Comparison of ENCODE assay signal across 14 cellular contexts in the genomic region with DNA sequence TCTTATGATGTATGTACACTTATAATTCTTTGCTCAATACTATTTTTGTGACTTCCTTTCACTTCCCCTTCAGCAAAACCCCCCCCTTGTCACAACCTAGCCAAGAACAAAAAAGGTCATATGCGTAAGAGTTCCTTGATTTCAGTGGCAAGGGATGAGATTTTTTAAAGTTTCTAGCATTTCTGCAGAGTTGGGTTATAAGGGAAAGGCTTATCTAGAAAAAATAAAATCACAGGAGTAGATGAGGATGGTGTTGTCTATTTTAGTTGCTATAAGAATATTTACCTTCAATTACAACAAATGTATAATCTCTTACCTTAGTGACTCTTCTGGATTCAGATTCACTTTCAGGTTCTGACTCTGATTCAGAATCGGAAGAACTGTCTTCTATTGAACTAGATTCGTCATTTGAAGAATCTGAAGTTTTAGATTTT.
DNase-seq lines count a peak whose midpoint lies in the region; ATAC-seq lines count a peak whose summit lies in the region.
"Had no signal": no experiment of that assay in that cellular context is flagged by ENCODE, and none has a peak within 500 bp of the region (broad histone marks: within the 10 kb centered on the region; RNA-seq: fewer than 3 reads in every experiment).

No MANE protein-coding gene starts in this region.

- ATAC-seq in GM18867 (IDR thresholded peaks at IDR 0.05; ENCODE audit: unreplicated experiment) (peak; percentile 59), GM21723 (IDR thresholded peaks at IDR 0.05; ENCODE audit: unreplicated experiment) (peak; percentile 63), HG03460 (IDR thresholded peaks at IDR 0.05; ENCODE audit: unreplicated experiment) (peak; percentile 53), memory B cell (ENCODE audit: low read depth) (peak; percentile 88), GM19035 (IDR thresholded peaks at IDR 0.05; ENCODE audit: unreplicated experiment) (no peak), GM19324 (IDR thresholded peaks at IDR 0.05; ENCODE audit: low FRiP score, unreplicated experiment) (no peak)
- ATAC-seq in stimulated activated effector memory CD8-positive, alpha-beta T cell treated with anti-CD3 and anti-CD28 coated beads, Interleukin-12 subunit alpha, Interleukin-12 subunit beta, amount 100 ng/mL, for 72 hours = no peak
- ATAC-seq: esophagus mucosa had no signal

- DNase-seq in memory B cell (ENCODE audit: low spot score in 2 of 2) = peak; percentile 18 to 44
- DNase-seq in stimulated activated CD4-positive, alpha-beta T cell treated with anti-CD3 and anti-CD28 coated beads, Interleukin-4, amount 100 ng/mL, for 4 hours = no peak
- no peak for DNase-seq in stimulated activated effector memory CD8-positive, alpha-beta T cell treated with anti-CD3 and anti-CD28 coated beads, Interleukin-12 subunit alpha, Interleukin-12 subunit beta, amount 100 ng/mL, for 72 hours (ENCODE audit: low spot score in 2 of 2)
- DNase-seq: CD4-positive, CD25-positive, alpha-beta regulatory T cell; NCI-H524; SJCRH30; small intestine; transverse colon had no signal

- peaks cover 23% of the 10 kb centered on the region for H3K4me1 Mint-ChIP-seq in memory B cell
- no peaks in the 10 kb centered on the region for H3K4me1 Mint-ChIP-seq in stimulated activated effector memory CD8-positive, alpha-beta T cell treated with anti-CD3 and anti-CD28 coated beads, Interleukin-12 subunit alpha, Interleukin-12 subunit beta, amount 100 ng/mL, for 72 hours

- H3K27me3 Mint-ChIP-seq in memory B cell = no peaks in the 10 kb centered on the region

- no peaks in the 10 kb centered on the region for H3K9me3 Mint-ChIP-seq in memory B cell
- H3K9me3 Mint-ChIP-seq in stimulated activated effector memory CD8-positive, alpha-beta T cell treated with anti-CD3 and anti-CD28 coated beads, Interleukin-12 subunit alpha, Interleukin-12 subunit beta, amount 100 ng/mL, for 72 hours = no peaks in the 10 kb centered on the region
- H3K9me3 Mint-ChIP-seq: CD4-positive, CD25-positive, alpha-beta regulatory T cell had no signal

- H3K36me3 Mint-ChIP-seq in memory B cell = peaks cover 24% of the 10 kb centered on the region
- H3K36me3 Mint-ChIP-seq in stimulated activated effector memory CD8-positive, alpha-beta T cell treated with anti-CD3 and anti-CD28 coated beads, Interleukin-12 subunit alpha, Interleukin-12 subunit beta, amount 100 ng/mL, for 72 hours = peaks cover 71% of the 10 kb centered on the region

- peak overlapping the region; percentile 63 for H3K4me3 Mint-ChIP-seq in memory B cell
- no peak overlapping the region for H3K4me3 Mint-ChIP-seq in stimulated activated effector memory CD8-positive, alpha-beta T cell treated with anti-CD3 and anti-CD28 coated beads, Interleukin-12 subunit alpha, Interleukin-12 subunit beta, amount 100 ng/mL, for 72 hours
- H3K4me3 Mint-ChIP-seq: CD4-positive, CD25-positive, alpha-beta regulatory T cell had no signal

- peak overlapping the region; percentile 95 for H3K27ac Mint-ChIP-seq in memory B cell
- no peak overlapping the region for H3K27ac Mint-ChIP-seq in stimulated activated effector memory CD8-positive, alpha-beta T cell treated with anti-CD3 and anti-CD28 coated beads, Interleukin-12 subunit alpha, Interleukin-12 subunit beta, amount 100 ng/mL, for 72 hours
- H3K27ac Mint-ChIP-seq: CD4-positive, CD25-positive, alpha-beta regulatory T cell had no signal

Comparison
In these comparisons a context has a peak if more than half of its experiments do, and no peak if none do; other contexts are left out.
1. ATAC-seq: peak in GM18867 (single experiment), GM21723 (single experiment), HG03460 (single experiment) and memory B cell (single experiment); none in GM19035 (single experiment), GM19324 (single experiment) and stimulated activated effector memory CD8-positive, alpha-beta T cell treated with anti-CD3 and anti-CD28 coated beads, Interleukin-12 subunit alpha, Interleukin-12 subunit beta, amount 100 ng/mL, for 72 hours (single experiment).
2. DNase-seq: peak in memory B cell (2 of 2); none in stimulated activated CD4-positive, alpha-beta T cell treated with anti-CD3 and anti-CD28 coated beads, Interleukin-4, amount 100 ng/mL, for 4 hours (0 of 2) and stimulated activated effector memory CD8-positive, alpha-beta T cell treated with anti-CD3 and anti-CD28 coated beads, Interleukin-12 subunit alpha, Interleukin-12 subunit beta, amount 100 ng/mL, for 72 hours (0 of 2).